ENCODE assay signal across 8 cellular contexts in genomic region chr3:172749201-172749965, GRCh38. TPM values are rescaled to one million over a fixed set of nuclear protein-coding genes. Genes with fewer than 3 reads are reported as not detected.
DNase-seq lines count a peak whose midpoint lies in the region; ATAC-seq, FAIRE-seq and TF ChIP-seq lines count a peak whose summit lies in the region.

No MANE protein-coding gene starts in this region.

- TF ChIP-seq CTCF in dorsolateral prefrontal cortex (IDR thresholded peaks at IDR 0.05 in 54 of 56, conservative IDR thresholded peaks at IDR 0.05 in 2 of 56; ENCODE audit: low read depth in 1 of 56, partially characterized antibody in 56 of 56) (peak in 1 of 56 donors; percentile 12), GM10248 (IDR thresholded peaks at IDR 0.05; ENCODE audit: control extremely low read depth, extremely low read depth, low read depth, missing control alignments) (no peak)

- DNase-seq in GM19239 (ENCODE audit: insufficient read length, low spot score), result no peak
- DNase-seq in NCI-H526 treated with DMSO at 0.1 percent for 48 hours (lab: John Stamatoyannopoulos, UW), result peak; percentile 74
- no peak for DNase-seq in dorsolateral prefrontal cortex
- DNase-seq in NCI-H1694 (lab: John Stamatoyannopoulos, UW), result no peak
- no peak for DNase-seq in NCI-H345 (lab: John Stamatoyannopoulos, UW)
- no peak for DNase-seq in GM10248 (ENCODE audit: extremely low spot score)

- H3K9me3 ChIP-seq in mucosa of stomach (ENCODE audit: control insufficient read depth, low read length), result no peaks in the 10 kb centered on the region

- POLR2A ChIA-PET in GM10248 (lab: Yijun Ruan, JAX), result interaction anchor here (0.7 kb wide), 1 partner anchor 46 kb away, joined by 5 read pairs; no protein-coding TSS in a partner anchor

- H3K27me3 ChIP-seq in dorsolateral prefrontal cortex (no peaks in the 10 kb centered on the region), mucosa of stomach (ENCODE audit: control insufficient read depth, insufficient read depth, low read length) (no peaks in the 10 kb centered on the region)

- no peak for ATAC-seq in GM21447 (IDR thresholded peaks at IDR 0.05; ENCODE audit: unreplicated experiment)

- CTCF ChIA-PET in GM10248 (lab: Yijun Ruan, JAX), result interaction anchor here (1.0 to 2.4 kb wide), 12 partner anchors 9 to 417 kb away, joined by 3 to 9 read pairs (median 4); no protein-coding TSS in a partner anchor

- peak overlapping the region in 40 of 59 donors; percentile 0 to 86 (median 60) for H3K27ac ChIP-seq in dorsolateral prefrontal cortex

- peak overlapping the region; percentile 42 for H3K9ac ChIP-seq in mucosa of stomach (ENCODE audit: low read length)

- H3K36me3 ChIP-seq in mucosa of stomach (ENCODE audit: control insufficient read depth, insufficient read depth, low read length), result no peaks in the 10 kb centered on the region

- intact Hi-C loops in dorsolateral prefrontal cortex (cut with DNase I), result no loop called here

- H3K4me3 ChIP-seq in dorsolateral prefrontal cortex (peak overlapping the region; percentile 45 to 97 (median 84)), mucosa of stomach (ENCODE audit: low read length) (no peak overlapping the region)

- FAIRE-seq in GM19239 (lab: Jason Lieb, UNC), result peak; percentile 18

- peaks cover 8% of the 10 kb centered on the region for H3K4me1 ChIP-seq in mucosa of stomach (ENCODE audit: control insufficient read depth, insufficient read depth, low read length)

RNA-seq across cellular contexts. Expression of gene ECT2, which starts 1.1 kb away (rescaled TPM):
- 10 to 100 TPM in 86 of 120 experiments, 1 to 10 TPM in 34; 4.8 to 19.2 (median 11.8) TPM for total RNA-seq in dorsolateral prefrontal cortex

RNA-seq across cellular contexts. Expression of gene NCEH1, which starts 38.5 kb away (rescaled TPM):
- total RNA-seq in dorsolateral prefrontal cortex, result 100 to 1,000 TPM in 31 of 120 experiments, 10 to 100 TPM in 89; 23.9 to 144 (median 88.4) TPM
